ENCODE assay signal across 1 cellular context in the genomic region with DNA sequence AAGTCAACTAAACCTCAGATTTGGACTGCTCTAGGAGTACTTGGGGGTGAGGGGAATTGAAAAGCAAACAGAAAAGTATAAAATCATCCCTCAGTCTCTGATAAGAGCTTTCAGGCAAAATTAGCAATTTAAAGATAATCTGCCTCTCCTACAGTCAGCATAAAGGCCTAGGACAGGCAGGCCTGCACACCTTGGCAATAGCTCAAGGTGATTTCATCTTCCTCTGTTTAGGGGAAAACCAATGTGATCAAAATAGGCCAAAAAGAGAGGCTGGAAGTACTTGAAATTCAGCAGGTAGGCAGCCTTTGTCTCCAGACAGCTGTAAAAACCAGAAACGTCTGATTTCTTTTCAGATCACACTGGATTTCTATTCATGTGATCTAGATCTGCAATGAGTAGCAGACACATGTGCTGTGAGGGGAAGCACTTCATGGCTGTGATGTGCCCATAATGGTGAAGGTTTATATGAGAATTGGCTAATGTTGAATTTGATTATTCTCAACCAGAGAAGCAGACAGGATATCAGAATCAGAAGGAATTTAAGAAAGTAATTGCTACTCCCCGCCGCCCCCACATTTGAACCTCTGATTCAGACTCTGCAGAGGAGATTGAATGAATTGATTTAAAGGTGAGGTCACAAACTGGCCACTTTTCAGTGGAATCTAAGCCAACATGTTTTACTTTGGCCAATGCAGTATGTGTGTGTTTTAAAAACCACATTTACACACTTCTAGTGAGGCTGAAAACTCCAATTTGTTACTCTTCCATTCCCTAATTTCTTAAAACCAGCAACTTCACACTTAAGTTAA.
A peak's percentile ranks its signal among the peaks of the same experiment; 100 is the strongest.
TF ChIP-seq lines count a peak whose summit lies in the region.

No MANE protein-coding gene starts in this region.

TF ChIP-seq in HCT116, 20 proteins besides CTCF, POLR2A, EP300 and RAD21:
- TF ChIP-seq, protein P1, sequence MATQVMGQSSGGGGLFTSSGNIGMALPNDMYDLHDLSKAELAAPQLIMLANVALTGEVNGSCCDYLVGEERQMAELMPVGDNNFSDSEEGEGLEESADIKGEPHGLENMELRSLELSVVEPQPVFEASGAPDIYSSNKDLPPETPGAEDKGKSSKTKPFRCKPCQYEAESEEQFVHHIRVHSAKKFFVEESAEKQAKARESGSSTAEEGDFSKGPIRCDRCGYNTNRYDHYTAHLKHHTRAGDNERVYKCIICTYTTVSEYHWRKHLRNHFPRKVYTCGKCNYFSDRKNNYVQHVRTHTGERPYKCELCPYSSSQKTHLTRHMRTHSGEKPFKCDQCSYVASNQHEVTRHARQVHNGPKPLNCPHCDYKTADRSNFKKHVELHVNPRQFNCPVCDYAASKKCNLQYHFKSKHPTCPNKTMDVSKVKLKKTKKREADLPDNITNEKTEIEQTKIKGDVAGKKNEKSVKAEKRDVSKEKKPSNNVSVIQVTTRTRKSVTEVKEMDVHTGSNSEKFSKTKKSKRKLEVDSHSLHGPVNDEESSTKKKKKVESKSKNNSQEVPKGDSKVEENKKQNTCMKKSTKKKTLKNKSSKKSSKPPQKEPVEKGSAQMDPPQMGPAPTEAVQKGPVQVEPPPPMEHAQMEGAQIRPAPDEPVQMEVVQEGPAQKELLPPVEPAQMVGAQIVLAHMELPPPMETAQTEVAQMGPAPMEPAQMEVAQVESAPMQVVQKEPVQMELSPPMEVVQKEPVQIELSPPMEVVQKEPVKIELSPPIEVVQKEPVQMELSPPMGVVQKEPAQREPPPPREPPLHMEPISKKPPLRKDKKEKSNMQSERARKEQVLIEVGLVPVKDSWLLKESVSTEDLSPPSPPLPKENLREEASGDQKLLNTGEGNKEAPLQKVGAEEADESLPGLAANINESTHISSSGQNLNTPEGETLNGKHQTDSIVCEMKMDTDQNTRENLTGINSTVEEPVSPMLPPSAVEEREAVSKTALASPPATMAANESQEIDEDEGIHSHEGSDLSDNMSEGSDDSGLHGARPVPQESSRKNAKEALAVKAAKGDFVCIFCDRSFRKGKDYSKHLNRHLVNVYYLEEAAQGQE (IDR thresholded peaks at IDR 0.05; ENCODE audit: low read depth) = no peak
- peak; percentile 90 for TF ChIP-seq EGR1 (IDR thresholded peaks at IDR 0.05; ENCODE audit: low read depth)
